Comparison of ENCODE assay signal across 29 cellular contexts in the genomic region with DNA sequence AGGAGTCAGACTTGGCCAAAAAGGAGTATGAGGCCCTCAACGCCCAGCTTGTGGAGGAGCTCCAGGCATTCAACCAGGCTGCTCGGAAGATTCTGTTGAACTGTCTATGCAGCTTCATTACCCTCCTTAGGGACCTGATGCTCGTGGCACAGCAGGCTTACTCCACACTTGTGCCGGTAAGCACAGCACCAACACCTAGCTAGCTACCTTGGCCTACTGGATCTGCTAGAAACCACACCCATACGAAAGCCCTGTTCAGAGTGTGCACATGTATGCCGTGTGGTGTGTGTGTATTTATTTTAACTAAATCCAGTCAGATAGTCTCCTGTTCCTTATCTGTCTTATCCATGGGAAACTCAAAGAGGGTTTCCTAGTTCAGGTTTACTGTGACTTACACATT.
"Had no signal": no experiment of that assay in that cellular context is flagged by ENCODE, and none has a peak within 500 bp of the region (broad histone marks: within the 10 kb centered on the region; RNA-seq: fewer than 3 reads in every experiment).

No MANE protein-coding gene starts in this region.

- H3K4me3 Mint-ChIP-seq: immature natural killer cell; naive B cell; nephron; neural crest cell; stimulated activated memory B cell treated with anti-CD40 and anti-IgM and Interleukin-4, amounts not matched to agents 10 μg/mL and 1 μg/mL and 100 μg/mL, for 72 hours; type B pancreatic cell had no signal

- DNase-seq: heart left ventricle; hypothalamus; immature natural killer cell; kidney; left colon; left lung; lower lobe of right lung; mammary epithelial cell; mesenchymal stem cell; naive B cell; nucleus accumbens; pancreas; posterior cingulate gyrus; retina; right cardiac atrium; sigmoid colon; small intestine; spleen; stimulated activated CD4-positive, alpha-beta T cell treated with anti-CD3 and anti-CD28 coated beads, Interleukin-4, amount 100 ng/mL, for 24 hours; stimulated activated naive CD4-positive, alpha-beta T cell treated with Interleukin-2 at 50 U/mL for 16 hours had no signal

- H3K4me3 ChIP-seq: heart left ventricle, left lung, lower lobe of right lung, pancreas, prostate gland, sigmoid colon, spleen, suprapubic skin, thoracic aorta, tibial nerve had no signal

- H3K27me3 ChIP-seq: heart left ventricle, left lung, pancreas, sigmoid colon, spleen, suprapubic skin, tibial nerve had no signal

- H3K27ac Mint-ChIP-seq: immature natural killer cell; naive B cell; nephron; stimulated activated memory B cell treated with anti-CD40 and anti-IgM and Interleukin-4, amounts not matched to agents 10 μg/mL and 1 μg/mL and 100 μg/mL, for 72 hours; type B pancreatic cell had no signal

- H3K27ac ChIP-seq: heart left ventricle, left lung, lower lobe of right lung, pancreas, prostate gland, sigmoid colon, spleen, suprapubic skin, thoracic aorta, tibial nerve had no signal

- H3K9me3 ChIP-seq: heart left ventricle, left lung, lower lobe of right lung, pancreas, prostate gland, sigmoid colon, spleen, suprapubic skin, thoracic aorta, tibial nerve had no signal

- H3K9me3 Mint-ChIP-seq: immature natural killer cell; naive B cell; nephron; neural crest cell; stimulated activated memory B cell treated with anti-CD40 and anti-IgM and Interleukin-4, amounts not matched to agents 10 μg/mL and 1 μg/mL and 100 μg/mL, for 72 hours; type B pancreatic cell had no signal

- H3K36me3 Mint-ChIP-seq: immature natural killer cell; naive B cell; stimulated activated memory B cell treated with anti-CD40 and anti-IgM and Interleukin-4, amounts not matched to agents 10 μg/mL and 1 μg/mL and 100 μg/mL, for 72 hours; type B pancreatic cell had no signal

- ATAC-seq: heart left ventricle; left colon; left lung; lower lobe of right lung; pancreas; right cardiac atrium; stimulated activated memory B cell treated with anti-CD40 and anti-IgM and Interleukin-4, amounts not matched to agents 10 μg/mL and 1 μg/mL and 100 μg/mL, for 72 hours had no signal

- H3K27me3 Mint-ChIP-seq: type B pancreatic cell had no signal

- H3K4me1 Mint-ChIP-seq: immature natural killer cell; naive B cell; neural crest cell; stimulated activated memory B cell treated with anti-CD40 and anti-IgM and Interleukin-4, amounts not matched to agents 10 μg/mL and 1 μg/mL and 100 μg/mL, for 72 hours had no signal

- H3K36me3 ChIP-seq: heart left ventricle, left lung, lower lobe of right lung, prostate gland, sigmoid colon, spleen, suprapubic skin, thoracic aorta, tibial nerve had no signal

- FAIRE-seq: islet of Langerhans, kidney, pancreas, small intestine had no signal

- H3K4me1 ChIP-seq: left lung, lower lobe of right lung, pancreas, prostate gland, sigmoid colon, spleen, suprapubic skin, tibial nerve had no signal
